8 cellular contexts compared by ENCODE assay signal in genomic region chr9:114371986-114372917, GRCh38. TPM values are rescaled to one million over a fixed set of nuclear protein-coding genes. Genes with fewer than 3 reads are reported as not detected.
DNase-seq lines count a peak whose midpoint lies in the region; TF ChIP-seq lines count a peak whose summit lies in the region.

No MANE protein-coding gene starts in this region.

- H3K9me3 ChIP-seq in DOHH2 (ENCODE audit: control insufficient read depth, insufficient read depth, low read length) (no peaks in the 10 kb centered on the region), osteoblast (ENCODE audit: low read depth, low read length) (no peaks in the 10 kb centered on the region), Caco-2 (no peaks in the 10 kb centered on the region)

- H3K27ac ChIP-seq in DOHH2 (ENCODE audit: low read depth, low read length), result peak overlapping the region; percentile 99
- H3K27ac ChIP-seq in osteoblast (ENCODE audit: low read depth, low read length), result no peak overlapping the region

- intact Hi-C loops in Caco-2 (cut with micrococcal nuclease; ENCODE audit: unreplicated experiment), result no loop called here

- POLR2A ChIA-PET in GM10248 (lab: Yijun Ruan, JAX) (interaction anchor here (1.5 kb wide), 1 partner anchor 13 kb away, joined by 7 read pairs; no protein-coding TSS in a partner anchor), Caco-2 (lab: Charles Lee) (no interaction called here)

- H3K36me3 Mint-ChIP-seq in HFFc6 (ENCODE audit: low read depth) (no peaks in the 10 kb centered on the region; the same call in 1 of the 2 replicates), Caco-2 (ENCODE audit: insufficient read depth, unreplicated experiment) (peaks cover 6% of the 10 kb centered on the region)

- H3K27ac Mint-ChIP-seq in HFFc6 (peak overlapping the region; percentile 85), Caco-2 (ENCODE audit: unreplicated experiment) (no peak overlapping the region)

- CTCF ChIA-PET in GM10248 (lab: Yijun Ruan, JAX), result interaction anchor here (1.8 to 9.0 kb wide), 3 partner anchors 14 to 34 kb away, joined by 6 to 100 read pairs (median 8); partner anchors contain the start of gene AKNA
- CTCF ChIA-PET in Caco-2 (lab: Charles Lee), result interaction anchor here (0.7 kb wide), 1 partner anchor 20 kb away, joined by 4 read pairs; no protein-coding TSS in a partner anchor

- H3F3A ChIP-seq in DOHH2 (ENCODE audit: control insufficient read depth, insufficient read depth), result peaks cover 67% of the 10 kb centered on the region

- BruUV-seq in Caco-2 (replicated peaks; lab: Mats Ljungman, UMichigan), result no TSS peak

- H3K4me3 ChIP-seq in DOHH2 (ENCODE audit: low read length), result peak overlapping the region; percentile 70
- H3K4me3 ChIP-seq in osteoblast (ENCODE audit: insufficient read depth, low read length), result no peak overlapping the region
- H3K4me3 ChIP-seq in Caco-2 (ENCODE audit: low read depth, low read length), result no peak overlapping the region

- H3K79me2 ChIP-seq in DOHH2 (ENCODE audit: control insufficient read depth, low read length), result peaks cover 64% of the 10 kb centered on the region
- H3K79me2 ChIP-seq in osteoblast (ENCODE audit: insufficient read depth, low read length), result no peaks in the 10 kb centered on the region

- H4K20me1 ChIP-seq in DOHH2 (ENCODE audit: control insufficient read depth, insufficient read depth, low read depth, low read length) (no peaks in the 10 kb centered on the region), osteoblast (ENCODE audit: insufficient read depth, low read length) (peaks cover 4% of the 10 kb centered on the region)

- H3K9me3 Mint-ChIP-seq in HFFc6, result no peaks in the 10 kb centered on the region
- no peaks in the 10 kb centered on the region for H3K9me3 Mint-ChIP-seq in Caco-2 (ENCODE audit: unreplicated experiment)

- H3K27me3 Mint-ChIP-seq in HFFc6 (ENCODE audit: insufficient read depth) (peaks cover 3% of the 10 kb centered on the region; the same call in 1 of the 2 replicates), Caco-2 (ENCODE audit: insufficient read depth, unreplicated experiment) (no peaks in the 10 kb centered on the region)

- peak overlapping the region; percentile 11; the same call in 1 of the 2 replicates for H3K4me3 Mint-ChIP-seq in HFFc6
- no peak overlapping the region for H3K4me3 Mint-ChIP-seq in Caco-2 (ENCODE audit: unreplicated experiment)

- no peak for TF ChIP-seq CTCF in DOHH2 (IDR thresholded peaks at IDR 0.05; ENCODE audit: low read depth, low read length, poor library complexity, severe bottlenecking)
- no peak for TF ChIP-seq CTCF in HFFc6 (IDR thresholded peaks at IDR 0.05)
- TF ChIP-seq CTCF in osteoblast (IDR thresholded peaks at IDR 0.05; ENCODE audit: extremely low read depth, low read depth, low read length), result no peak
- TF ChIP-seq CTCF in GM10248 (IDR thresholded peaks at IDR 0.05; ENCODE audit: control extremely low read depth, extremely low read depth, low read depth, missing control alignments), result no peak
- TF ChIP-seq CTCF in Caco-2 (IDR thresholded peaks at IDR 0.05; ENCODE audit: insufficient read depth in 1 of 2, low read depth in 1 of 2, low read length in 1 of 2, severe bottlenecking in 1 of 2, unreplicated experiment in 1 of 2), result no peak

- peaks cover 13% of the 10 kb centered on the region for H3K4me1 Mint-ChIP-seq in HFFc6 (ENCODE audit: low read depth)
- no peaks in the 10 kb centered on the region for H3K4me1 Mint-ChIP-seq in Caco-2 (ENCODE audit: low read depth, unreplicated experiment)

- H3K4me2 ChIP-seq in DOHH2 (ENCODE audit: low read length) (peak overlapping the region; percentile 74), osteoblast (ENCODE audit: insufficient read depth, low read length) (no peak overlapping the region)

- no peak overlapping the region for H2AFZ ChIP-seq in osteoblast (ENCODE audit: low read length)

- no peaks in the 10 kb centered on the region for H3K9me2 ChIP-seq in DOHH2 (replicated peaks; ENCODE audit: control insufficient read depth, low read length)

- H3K27me3 ChIP-seq in DOHH2 (ENCODE audit: control insufficient read depth, low read length) (no peaks in the 10 kb centered on the region), osteoblast (ENCODE audit: insufficient read depth, low read length) (no peaks in the 10 kb centered on the region), Caco-2 (replicated peaks; ENCODE audit: control insufficient read depth, insufficient read depth, low read length) (no peaks in the 10 kb centered on the region)

- DNase-seq in HFFc6 (peak; percentile 65), T-helper 1 cell (peak in 3 of 5 donors; percentile 31 to 84 (median 41)), osteoblast (ENCODE audit: insufficient read length, low spot score, missing footprints) (peak; percentile 83), GM10248 (ENCODE audit: extremely low spot score) (no peak), Caco-2 (no peak)
- peak; percentile 35 for DNase-seq in effector CD4-positive, alpha-beta T cell
- no peak for DNase-seq in stimulated activated CD4-positive, alpha-beta T cell treated with anti-CD3 and anti-CD28 coated beads, Interleukin-4, amount 100 ng/mL, for 1 hour

- H3K36me3 ChIP-seq in DOHH2 (ENCODE audit: control insufficient read depth, low read length) (peaks cover 88% of the 10 kb centered on the region), osteoblast (ENCODE audit: insufficient read depth, low read length) (peaks cover 15% of the 10 kb centered on the region), Caco-2 (ENCODE audit: control insufficient read depth, insufficient read depth, low read length) (peaks cover 2% of the 10 kb centered on the region; the same call in 1 of the 2 replicates)

- H3K4me1 ChIP-seq in DOHH2 (ENCODE audit: control insufficient read depth, low read length), result peaks cover 95% of the 10 kb centered on the region
- H3K4me1 ChIP-seq in osteoblast (ENCODE audit: insufficient read depth, low read length), result peaks cover 10% of the 10 kb centered on the region
- H3K4me1 ChIP-seq in Caco-2, result no peaks in the 10 kb centered on the region

RNA-seq across cellular contexts. Expression of gene AKNA, which starts 15.5 kb away (rescaled TPM):
- 10 to 100 TPM in 4 of 6 experiments, 1 to 10 TPM in 2; 9.3 to 13.1 (median 11.5) TPM for total RNA-seq in HFFc6 (2021; fragmentation: NEBNext Ultra II Directional; extraction: Animal tissue kit (Norgen Biotek cat#: 25700))
- 24.8 and 27.9 TPM in 2 replicates for total RNA-seq in osteoblast
- 43.0 and 57.8 TPM in 2 replicates for total RNA-seq in Caco-2 (2022)

RNA-seq across cellular contexts. Expression of gene ORM2, which starts 42.6 kb away (rescaled TPM):
- total RNA-seq in HFFc6 (2021; fragmentation: NEBNext Ultra II Directional; extraction: Animal tissue kit (Norgen Biotek cat#: 25700)), result not detected
- total RNA-seq in osteoblast (not detected in 2 replicates), Caco-2 (2022) (45.5 and 46.0 TPM in 2 replicates)

RNA-seq across cellular contexts. Expression of gene ORM1, which starts 49.4 kb away (rescaled TPM):
- not detected for total RNA-seq in HFFc6 (2021; fragmentation: NEBNext Ultra II Directional; extraction: Animal tissue kit (Norgen Biotek cat#: 25700))
- total RNA-seq in osteoblast (not detected in 2 replicates), Caco-2 (2022) (18.3 and 27.5 TPM in 2 replicates)

Comparison
In these comparisons a context has a peak if more than half of its experiments do, and no peak if none do; other contexts are left out.
1. DNase-seq: peak in HFFc6 (single experiment), T-helper 1 cell (3 of 5), effector CD4-positive, alpha-beta T cell (single experiment) and osteoblast (single experiment); none in GM10248 (single experiment), Caco-2 (0 of 2) and stimulated activated CD4-positive, alpha-beta T cell treated with anti-CD3 and anti-CD28 coated beads, Interleukin-4, amount 100 ng/mL, for 1 hour (single experiment).
2. RNA of gene ORM2, which starts 42.6 kb away (total RNA-seq): 45.5 to 46.0 TPM in Caco-2; not detected in HFFc6 and not detected in osteoblast; every median in the first group is over 10 times any median in the second.
3. RNA of gene ORM1, which starts 49.4 kb away (total RNA-seq): 18.3 to 27.5 TPM in Caco-2; not detected in HFFc6 and not detected in osteoblast; every median in the first group is over 10 times any median in the second.